ENCODE assay signal across 7 cellular contexts in the genomic region with DNA sequence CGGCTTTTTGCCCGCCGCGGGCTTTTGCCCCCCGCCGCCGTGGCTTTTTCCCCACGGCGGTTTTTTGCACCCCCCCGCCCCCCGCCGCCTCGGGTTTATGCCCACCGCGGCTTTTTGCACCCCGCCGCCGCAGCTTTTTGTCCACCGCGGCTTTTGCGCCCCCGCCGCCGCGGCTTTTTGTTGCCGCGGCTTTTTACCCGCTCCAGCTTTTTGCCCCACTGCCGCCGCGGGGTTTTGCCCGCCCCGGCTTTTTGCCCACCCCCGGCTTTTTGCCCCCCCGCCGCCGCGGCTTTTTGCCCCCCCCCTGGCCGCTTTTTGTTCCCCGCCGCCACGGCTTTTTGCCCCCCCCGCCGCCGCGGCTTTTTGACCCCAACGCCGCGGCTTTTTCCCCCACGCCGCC.
DNase-seq lines count a peak whose midpoint lies in the region; ATAC-seq and TF ChIP-seq lines count a peak whose summit lies in the region.
"Not testable (repeated sequence)": the region's sequence is repeated elsewhere in the genome, so short reads cannot be mapped to it uniquely, and the experiment has no call there.

No MANE protein-coding gene starts in this region.

- H3K4me3 ChIP-seq in GM23338 (peak overlapping the region; percentile 60), heart left ventricle (peak overlapping the region; percentile 6 to 53 (median 46)), lower lobe of right lung (peak overlapping the region; percentile 45), prostate gland (peak overlapping the region; percentile 8 to 24), suprapubic skin (peak overlapping the region; percentile 48)

- 3 to 6% (median 4%) methylated on average over 38 to 51 of the region's 51 CpGs for WGBS in heart left ventricle, 4 donors
- WGBS in prostate gland: 2% methylated on average over 50 of the region's 51 CpGs
- 3% methylated on average over 38 of the region's 51 CpGs for WGBS in suprapubic skin

- H3K27ac Mint-ChIP-seq in GM23338: not testable (repeated sequence)

- peak overlapping the region; percentile 84; the same call in 1 of the 2 replicates for H3K4me2 ChIP-seq in GM23338

- H3K4me1 Mint-ChIP-seq in GM23338: not testable (repeated sequence)

- H3K79me2 ChIP-seq in GM23338 (replicated peaks; ENCODE audit: insufficient read depth): not testable (repeated sequence)

- TF ChIP-seq CTCF in GM23338 (conservative IDR thresholded peaks at IDR 0.05; ENCODE audit: low read depth in 2 of 2); heart left ventricle (IDR thresholded peaks at IDR 0.05); lower lobe of right lung (IDR thresholded peaks at IDR 0.05); prostate gland (IDR thresholded peaks at IDR 0.05); suprapubic skin (IDR thresholded peaks at IDR 0.05): not testable (repeated sequence)

- H4K20me1 ChIP-seq in GM23338 (replicated peaks; ENCODE audit: insufficient read depth): not testable (repeated sequence)

- TF ChIP-seq POLR2A in heart left ventricle (IDR thresholded peaks at IDR 0.05); prostate gland (IDR thresholded peaks at IDR 0.05); suprapubic skin (IDR thresholded peaks at IDR 0.05): not testable (repeated sequence)

- H3K9me2 ChIP-seq in GM23338 (ENCODE audit: insufficient read depth): not testable (repeated sequence)

- intact Hi-C loops in heart left ventricle (cut with DNase I); lower lobe of right lung (cut with DNase I); prostate gland (cut with DNase I): not testable (repeated sequence)

- H3K27me3 Mint-ChIP-seq in GM23338 (ENCODE audit: insufficient read depth, low read depth, poor library complexity): peaks cover 14% of the 10 kb centered on the region

- H3K27ac ChIP-seq in GM23338 (ENCODE audit: low read depth); heart left ventricle; lower lobe of right lung; prostate gland; suprapubic skin: not testable (repeated sequence)

- ATAC-seq in GM23338, heart left ventricle, lower lobe of right lung: not testable (repeated sequence)

- DNase-seq in GM23338 (ENCODE audit: low spot score) (peak; percentile 22), dedifferentiated amniotic fluid mesenchymal stem cell (ENCODE audit: extremely low spot score) (peak; percentile 9), heart left ventricle (peak in 2 of 5 donors; percentile 23 to 55), lower lobe of right lung (peak; percentile 50), suprapubic skin (ENCODE audit: low spot score in 2 of 2) (peak in 1 of 2 donors; percentile 49)
- DNase-seq in activated effector memory CD4-positive, alpha-beta T cell treated with anti-CD3 and anti-CD28 coated beads, Interleukin-2, amount 50 U/mL, for 16 hours: peak; percentile 62
- DNase-seq in prostate gland (ENCODE audit: low spot score): not testable (repeated sequence)

- H3K9me3 Mint-ChIP-seq in GM23338: peaks cover 23% of the 10 kb centered on the region

- TF ChIP-seq EP300 in suprapubic skin (IDR thresholded peaks at IDR 0.05): not testable (repeated sequence)

- H3K9me3 ChIP-seq in heart left ventricle, lower lobe of right lung, prostate gland, suprapubic skin: not testable (repeated sequence)

- H3K36me3 ChIP-seq in GM23338 (ENCODE audit: insufficient read depth); heart left ventricle; lower lobe of right lung; prostate gland; suprapubic skin: not testable (repeated sequence)

- H3K36me3 Mint-ChIP-seq in GM23338 (ENCODE audit: low read depth): not testable (repeated sequence)

- not testable (repeated sequence) for H3K4me3 Mint-ChIP-seq in GM23338

- H3F3A ChIP-seq in GM23338 (replicated peaks; ENCODE audit: low read depth): not testable (repeated sequence)

- not testable (repeated sequence) for H2AFZ ChIP-seq in GM23338

- H3K4me1 ChIP-seq in GM23338 (ENCODE audit: insufficient read depth); lower lobe of right lung; prostate gland (replicated peaks): not testable (repeated sequence)
- H3K4me1 ChIP-seq in heart left ventricle (peaks cover 0 to 27% (median 11%) of the 10 kb centered on the region in 12 donors), suprapubic skin (peaks cover 25% of the 10 kb centered on the region)

- H3K27me3 ChIP-seq in GM23338 (ENCODE audit: insufficient read depth) (peaks cover 59% of the 10 kb centered on the region), heart left ventricle (peaks cover 11 to 45% (median 25%) of the 10 kb centered on the region in 9 donors), lower lobe of right lung (ENCODE audit: low read depth) (peaks cover 35% of the 10 kb centered on the region), prostate gland (replicated peaks; ENCODE audit: insufficient read depth) (peaks cover 12% of the 10 kb centered on the region), suprapubic skin (peaks cover 44% of the 10 kb centered on the region)
